14 cellular contexts compared by ENCODE assay signal in the genomic region with DNA sequence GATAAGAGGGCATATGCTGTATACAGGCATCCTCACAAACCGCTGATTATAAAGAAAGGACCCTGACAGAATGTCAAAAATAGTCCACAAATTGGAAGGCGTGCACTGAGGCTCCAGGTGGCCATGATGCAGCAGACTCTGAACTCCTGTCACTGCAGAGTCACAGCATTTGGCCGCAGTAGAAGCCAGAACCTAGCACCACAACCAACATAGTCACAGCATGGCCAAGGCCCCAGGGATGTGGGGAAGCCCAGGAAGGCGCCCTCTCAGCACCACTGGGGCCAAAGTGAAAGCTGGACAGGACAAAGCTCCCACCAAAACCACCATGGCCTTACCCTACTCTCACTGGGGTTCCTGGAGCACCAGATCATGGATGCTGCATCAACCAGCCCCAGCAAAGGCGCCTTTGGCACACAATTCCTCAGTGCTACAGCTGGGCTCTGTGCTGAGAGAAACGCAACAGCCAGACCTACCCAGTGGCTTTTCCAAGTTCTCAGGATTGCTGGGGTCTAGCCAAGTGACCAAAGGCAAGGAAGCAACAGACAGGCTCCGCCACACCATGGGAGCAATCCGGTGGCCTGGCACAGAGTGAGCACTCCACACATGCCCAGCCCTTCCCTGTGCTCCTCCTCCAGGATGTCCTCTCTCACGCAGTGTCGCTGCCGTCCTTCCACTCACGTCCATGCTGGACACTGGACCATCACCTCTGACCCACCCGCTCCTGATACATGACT.
A peak's percentile ranks its signal among the peaks of the same experiment; 100 is the strongest.
DNase-seq lines count a peak whose midpoint lies in the region; ATAC-seq and TF ChIP-seq lines count a peak whose summit lies in the region.
"Had no signal": no experiment of that assay in that cellular context is flagged by ENCODE, and none has a peak within 500 bp of the region (broad histone marks: within the 10 kb centered on the region; RNA-seq: fewer than 3 reads in every experiment).

No MANE protein-coding gene starts in this region.

- H3K9me3 Mint-ChIP-seq in activated naive CD4-positive, alpha-beta T cell treated with anti-CD3 and anti-CD28 coated beads, Interleukin-2, amount 10 ng/mL, durations not matched to agents 7 days and 5 days = no peaks in the 10 kb centered on the region
- H3K9me3 Mint-ChIP-seq in effector memory CD8-positive, alpha-beta T cell = no peaks in the 10 kb centered on the region
- no peaks in the 10 kb centered on the region for H3K9me3 Mint-ChIP-seq in stimulated activated naive CD8-positive, alpha-beta T cell treated with anti-CD3 and anti-CD28 coated beads, Interleukin-15, amount 100 ng/mL, for 72 hours

- TF ChIP-seq POLR2A in body of pancreas (IDR thresholded peaks at IDR 0.05) = no peak

- no peaks in the 10 kb centered on the region for H3K27me3 ChIP-seq in body of pancreas

- H3K4me1 ChIP-seq in body of pancreas = peaks cover 45% of the 10 kb centered on the region

- intact Hi-C loops in body of pancreas (cut with DNase I) = no loop called here

- no peaks in the 10 kb centered on the region for H3K36me3 ChIP-seq in body of pancreas (replicated peaks in 1 of 2; ENCODE audit: insufficient read depth in 1 of 2, low read depth in 2 of 2)

- peak overlapping the region; percentile 76 for H3K27ac Mint-ChIP-seq in activated naive CD4-positive, alpha-beta T cell treated with anti-CD3 and anti-CD28 coated beads, Interleukin-2, amount 10 ng/mL, durations not matched to agents 7 days and 5 days
- H3K27ac Mint-ChIP-seq in effector memory CD8-positive, alpha-beta T cell = peak overlapping the region; percentile 90 to 96
- peak overlapping the region; percentile 52 to 71 for H3K27ac Mint-ChIP-seq in stimulated activated naive CD8-positive, alpha-beta T cell treated with anti-CD3 and anti-CD28 coated beads, Interleukin-15, amount 100 ng/mL, for 72 hours

- no peak for TF ChIP-seq CTCF in body of pancreas (IDR thresholded peaks at IDR 0.05)

- H3K27ac ChIP-seq in body of pancreas = no peak overlapping the region

- H3K4me3 Mint-ChIP-seq in activated naive CD4-positive, alpha-beta T cell treated with anti-CD3 and anti-CD28 coated beads, Interleukin-2, amount 10 ng/mL, durations not matched to agents 7 days and 5 days = no peak overlapping the region
- peak overlapping the region; percentile 64 to 73 for H3K4me3 Mint-ChIP-seq in effector memory CD8-positive, alpha-beta T cell
- H3K4me3 Mint-ChIP-seq in stimulated activated naive CD8-positive, alpha-beta T cell treated with anti-CD3 and anti-CD28 coated beads, Interleukin-15, amount 100 ng/mL, for 72 hours = peak overlapping the region; percentile 26 to 63

- WGBS in body of pancreas, 2 donors = 95 to 97% methylated on average over 10 to 13 of the region's 13 CpGs

- no peaks in the 10 kb centered on the region for H3K27me3 Mint-ChIP-seq in activated naive CD4-positive, alpha-beta T cell treated with anti-CD3 and anti-CD28 coated beads, Interleukin-2, amount 10 ng/mL, durations not matched to agents 7 days and 5 days
- H3K27me3 Mint-ChIP-seq in effector memory CD8-positive, alpha-beta T cell = no peaks in the 10 kb centered on the region
- no peaks in the 10 kb centered on the region for H3K27me3 Mint-ChIP-seq in stimulated activated naive CD8-positive, alpha-beta T cell treated with anti-CD3 and anti-CD28 coated beads, Interleukin-15, amount 100 ng/mL, for 72 hours

- ATAC-seq in SK-N-SH treated with all-trans-retinoic acid at 6 μM for 48 hours = no peak
- ATAC-seq in effector memory CD8-positive, alpha-beta T cell (replicated peaks) = no peak
- peak; percentile 29 for ATAC-seq in stimulated activated naive CD8-positive, alpha-beta T cell treated with anti-CD3 and anti-CD28 coated beads, Interleukin-15, amount 100 ng/mL, for 72 hours
- ATAC-seq in body of pancreas = no peak

- H3K9me3 ChIP-seq in body of pancreas = no peaks in the 10 kb centered on the region

- CTCF ChIA-PET in activated naive CD4-positive, alpha-beta T cell treated with anti-CD3 and anti-CD28 coated beads, Interleukin-2, amount 10 ng/mL, durations not matched to agents 7 days and 5 days (lab: Charles Lee) = interaction anchor here (1.2 kb wide), 1 partner anchor 58 kb away, joined by 3 read pairs; no protein-coding TSS in a partner anchor

- peaks cover 88% of the 10 kb centered on the region for H3K4me1 Mint-ChIP-seq in activated naive CD4-positive, alpha-beta T cell treated with anti-CD3 and anti-CD28 coated beads, Interleukin-2, amount 10 ng/mL, durations not matched to agents 7 days and 5 days
- H3K4me1 Mint-ChIP-seq in effector memory CD8-positive, alpha-beta T cell (ENCODE audit: low read depth in 2 of 2) = peaks cover 67 to 86% of the 10 kb centered on the region in 2 donors
- peaks cover 100% of the 10 kb centered on the region for H3K4me1 Mint-ChIP-seq in stimulated activated naive CD8-positive, alpha-beta T cell treated with anti-CD3 and anti-CD28 coated beads, Interleukin-15, amount 100 ng/mL, for 72 hours

- peaks cover 82% of the 10 kb centered on the region for H3K36me3 Mint-ChIP-seq in activated naive CD4-positive, alpha-beta T cell treated with anti-CD3 and anti-CD28 coated beads, Interleukin-2, amount 10 ng/mL, durations not matched to agents 7 days and 5 days
- H3K36me3 Mint-ChIP-seq in effector memory CD8-positive, alpha-beta T cell (ENCODE audit: insufficient read depth) = peaks cover 41% of the 10 kb centered on the region

- no peak overlapping the region for H3K4me3 ChIP-seq in body of pancreas

- DNase-seq in activated naive CD4-positive, alpha-beta T cell treated with anti-CD3 and anti-CD28 coated beads, Interleukin-2, amount 10 ng/mL, durations not matched to agents 7 days and 5 days = no peak
- DNase-seq in activated naive CD4-positive, alpha-beta T cell treated with Interleukin-2 at 50 U/mL for 16 hours = no peak
- no peak for DNase-seq in effector memory CD8-positive, alpha-beta T cell
- DNase-seq in stimulated activated naive CD8-positive, alpha-beta T cell treated with anti-CD3 and anti-CD28 coated beads, Interleukin-15, amount 100 ng/mL, for 72 hours = no peak
- DNase-seq in DMS53 (lab: John Stamatoyannopoulos, UW) (no peak), NCI-H748 treated with DMSO at 0.1 percent for 48 hours (lab: John Stamatoyannopoulos, UW) (no peak), body of pancreas (no peak)
- DNase-seq: DMS153, islet precursor cell, NCI-H1048, NCI-H2171, posterior cingulate gyrus, trophoblast cell had no signal

TF ChIP-seq in SK-N-SH treated with all-trans-retinoic acid at 6 μM for 48 hours, 23 proteins besides CTCF, POLR2A, EP300 and RAD21:
- TF ChIP-seq TCF4 (CRISPR knock-in tag; IDR thresholded peaks at IDR 0.05; ENCODE audit: borderline replicate concordance) = no peak
- TF ChIP-seq ESRRG (CRISPR knock-in tag; IDR thresholded peaks at IDR 0.05) = no peak
- TF ChIP-seq ZFP30 (CRISPR knock-in tag; IDR thresholded peaks at IDR 0.05) = no peak
- TF ChIP-seq ZC3H10 (CRISPR knock-in tag; IDR thresholded peaks at IDR 0.05) = 0 out of 2 replicates have a peak, but pooled peaks have one; percentile 7
- TF ChIP-seq, protein P1, sequence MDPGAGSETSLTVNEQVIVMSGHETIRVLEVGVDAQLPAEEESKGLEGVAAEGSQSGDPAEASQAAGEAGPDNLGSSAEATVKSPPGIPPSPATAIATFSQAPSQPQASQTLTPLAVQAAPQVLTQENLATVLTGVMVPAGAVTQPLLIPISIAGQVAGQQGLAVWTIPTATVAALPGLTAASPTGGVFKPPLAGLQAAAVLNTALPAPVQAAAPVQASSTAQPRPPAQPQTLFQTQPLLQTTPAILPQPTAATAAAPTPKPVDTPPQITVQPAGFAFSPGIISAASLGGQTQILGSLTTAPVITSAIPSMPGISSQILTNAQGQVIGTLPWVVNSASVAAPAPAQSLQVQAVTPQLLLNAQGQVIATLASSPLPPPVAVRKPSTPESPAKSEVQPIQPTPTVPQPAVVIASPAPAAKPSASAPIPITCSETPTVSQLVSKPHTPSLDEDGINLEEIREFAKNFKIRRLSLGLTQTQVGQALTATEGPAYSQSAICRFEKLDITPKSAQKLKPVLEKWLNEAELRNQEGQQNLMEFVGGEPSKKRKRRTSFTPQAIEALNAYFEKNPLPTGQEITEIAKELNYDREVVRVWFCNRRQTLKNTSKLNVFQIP (CRISPR knock-in tag; IDR thresholded peaks at IDR 0.05; ENCODE audit: borderline replicate concordance, low read depth) = no peak
- no peak for TF ChIP-seq CSRNP3 (CRISPR knock-in tag; IDR thresholded peaks at IDR 0.05)
